8 cellular contexts compared by ENCODE assay signal in genomic region chr1:39409055-39409816, GRCh38.
DNase-seq lines count a peak whose midpoint lies in the region; ATAC-seq and TF ChIP-seq lines count a peak whose summit lies in the region.

No MANE protein-coding gene starts in this region.

- no peaks in the 10 kb centered on the region for H3K27me3 ChIP-seq in dorsolateral prefrontal cortex
- H3K27me3 ChIP-seq in liver (ENCODE audit: control insufficient read depth in 4 of 4, insufficient read depth in 4 of 4, low read length in 3 of 4): no peaks in the 10 kb centered on the region
- H3K27me3 ChIP-seq in subcutaneous abdominal adipose tissue (ENCODE audit: control insufficient read depth in 5 of 5, insufficient read depth in 4 of 5, low read length in 5 of 5): no peaks in the 10 kb centered on the region

- H3K36me3 ChIP-seq in liver (ENCODE audit: control insufficient read depth in 4 of 4, insufficient read depth in 3 of 4, low read depth in 1 of 4, low read length in 3 of 4) (peaks cover 3 to 7% (median 5%) of the 10 kb centered on the region in 4 donors), subcutaneous abdominal adipose tissue (ENCODE audit: control insufficient read depth in 5 of 5, insufficient read depth in 5 of 5, low read length in 5 of 5) (peaks cover 0 to 15% (median 10%) of the 10 kb centered on the region in 5 donors)

- H3K27ac ChIP-seq in dorsolateral prefrontal cortex (peak overlapping the region; percentile 68 to 98 (median 93)), liver (ENCODE audit: low read depth in 1 of 2, low read length in 2 of 2) (peak overlapping the region; percentile 83 to 96), subcutaneous abdominal adipose tissue (ENCODE audit: low read depth, low read length) (peak overlapping the region; percentile 89)

- TF ChIP-seq RAD21 in liver (IDR thresholded peaks at IDR 0.05): peak in 1 of 2 donors; percentile 28

- TF ChIP-seq CTCF in dorsolateral prefrontal cortex (IDR thresholded peaks at IDR 0.05 in 54 of 56, conservative IDR thresholded peaks at IDR 0.05 in 2 of 56; ENCODE audit: low read depth in 1 of 56, partially characterized antibody in 56 of 56) (peak in 13 of 56 donors; percentile 0 to 47 (median 18)), liver (IDR thresholded peaks at IDR 0.05; ENCODE audit: low read depth, low read length, missing input control) (no peak)

- DNase-seq in activated T-cell treated with anti-CD3 and anti-CD28 coated beads for 1 hour (ENCODE audit: low read depth) (peak; percentile 12), activated T-cell treated with anti-CD3 and anti-CD28 coated beads for 4 hours (no peak), RPMI8226 (peak; percentile 38), dorsolateral prefrontal cortex (peak in 8 of 10 donors; percentile 29 to 56 (median 38))

- H3K9me3 ChIP-seq in liver (ENCODE audit: control insufficient read depth in 4 of 4, low read length in 3 of 4) (no peaks in the 10 kb centered on the region), subcutaneous abdominal adipose tissue (ENCODE audit: control insufficient read depth in 5 of 5, low read length in 5 of 5) (no peaks in the 10 kb centered on the region)

- H3K4me1 ChIP-seq in liver (ENCODE audit: control insufficient read depth in 4 of 4, insufficient read depth in 4 of 4, low read length in 3 of 4) (peaks cover 11 to 78% (median 73%) of the 10 kb centered on the region in 4 donors), subcutaneous abdominal adipose tissue (ENCODE audit: control insufficient read depth in 5 of 5, insufficient read depth in 5 of 5, low read length in 5 of 5) (peaks cover 13 to 85% (median 78%) of the 10 kb centered on the region in 5 donors)

- 1% methylated on average over 71 of the region's 71 CpGs for WGBS in liver

- intact Hi-C loops in dorsolateral prefrontal cortex (cut with DNase I): loop anchor here (2.0 to 10.0 kb wide), 5 partner anchors 16 to 214 kb away; no protein-coding TSS in a partner anchor

- peak; percentile 8 for ATAC-seq in HG03097 (IDR thresholded peaks at IDR 0.05; ENCODE audit: low FRiP score, unreplicated experiment)
- ATAC-seq in HG03280 (IDR thresholded peaks at IDR 0.05; ENCODE audit: unreplicated experiment): no peak

- H3K4me3 ChIP-seq in dorsolateral prefrontal cortex (peak overlapping the region; percentile 50 to 93 (median 79)), liver (ENCODE audit: low read depth in 1 of 3, low read length in 3 of 3) (peak overlapping the region; percentile 43 to 91 (median 77)), subcutaneous abdominal adipose tissue (ENCODE audit: low read depth in 1 of 5, low read length in 5 of 5) (peak overlapping the region; percentile 63 to 88 (median 80))

- H3K9ac ChIP-seq in liver (ENCODE audit: low read depth in 1 of 2, low read length in 2 of 2): peak overlapping the region; percentile 36 to 68
- H3K9ac ChIP-seq in subcutaneous abdominal adipose tissue (ENCODE audit: low read length in 5 of 5): peak overlapping the region; percentile 3 to 81 (median 72)

TF ChIP-seq in liver, 16 proteins besides CTCF, POLR2A, EP300 and RAD21:
- peak; percentile 18 for TF ChIP-seq TAF1 (conservative IDR thresholded peaks at IDR 0.05)
- TF ChIP-seq SP1 (IDR thresholded peaks at IDR 0.05): peak; percentile 10
- TF ChIP-seq HNF4G (IDR thresholded peaks at IDR 0.05): no peak
- TF ChIP-seq RXRA (IDR thresholded peaks at IDR 0.05): no peak
- peak; percentile 60 to 74 for TF ChIP-seq GABPA (IDR thresholded peaks at IDR 0.05 in 1 of 2, conservative IDR thresholded peaks at IDR 0.05 in 1 of 2)
- TF ChIP-seq YY1 (IDR thresholded peaks at IDR 0.05): peak; percentile 14
